12 cellular contexts compared by ENCODE assay signal in genomic region chr1:207812778-207813512, GRCh38.
DNase-seq lines count a peak whose midpoint lies in the region; ATAC-seq, FAIRE-seq and TF ChIP-seq lines count a peak whose summit lies in the region.
"Had no signal": no experiment of that assay in that cellular context is flagged by ENCODE, and none has a peak within 500 bp of the region (broad histone marks: within the 10 kb centered on the region; RNA-seq: fewer than 3 reads in every experiment).

No MANE protein-coding gene starts in this region.

- CTCF ChIA-PET in HepG2 (lab: Yijun Ruan, JAX; ENCODE audit: low intra/inter-chr PET ratio, low total read pairs): interaction anchor here (1.4 to 1.6 kb wide), 2 partner anchors 63 to 150 kb away, joined by 6 to 9 read pairs; no protein-coding TSS in a partner anchor

- H2AFZ ChIP-seq in HepG2 (ENCODE audit: low read length) (no peak overlapping the region), parathyroid adenoma (no peak overlapping the region)

- H3K27ac ChIP-seq in liver (ENCODE audit: low read depth in 1 of 2, low read length in 2 of 2): peak overlapping the region; percentile 62 to 79
- H3K27ac ChIP-seq in HepG2 (ENCODE audit: extremely low read length, insufficient read depth, low read length): no peak overlapping the region
- H3K27ac ChIP-seq in esophagus muscularis mucosa (replicated peaks in 1 of 4): peak overlapping the region; percentile 97 to 99 (median 98)
- peak overlapping the region; percentile 57 for H3K27ac ChIP-seq in parathyroid adenoma

- TF ChIP-seq CTCF in liver (IDR thresholded peaks at IDR 0.05; ENCODE audit: low read depth, low read length, missing input control) (no peak), HepG2 (CRISPR knock-in tag; IDR thresholded peaks at IDR 0.05) (no peak), esophagus muscularis mucosa (IDR thresholded peaks at IDR 0.05) (no peak), parathyroid adenoma (IDR thresholded peaks at IDR 0.05) (no peak), D721Med (IDR thresholded peaks at IDR 0.05; ENCODE audit: insufficient read depth, missing control alignments) (no peak)

- POLR2A ChIA-PET in HepG2 (lab: Yijun Ruan, JAX): interaction anchor here (1.2 kb wide), 1 partner anchor 14 kb away, joined by 14 read pairs; no protein-coding TSS in a partner anchor

- DNase-seq in HepG2 (ENCODE audit: low spot score) (no peak), esophagus muscularis mucosa (ENCODE audit: extremely low spot score) (no peak), A172 (ENCODE audit: low spot score) (no peak), NCI-H2171 (lab: John Stamatoyannopoulos, UW) (no peak), glomerular visceral epithelial cell (ENCODE audit: extremely low spot score) (no peak), D721Med (ENCODE audit: insufficient read length, low spot score) (no peak)
- DNase-seq: BE2C; NCI-H1694; nephron progenitor cell; stimulated activated naive CD4-positive, alpha-beta T cell had no signal

- no peaks in the 10 kb centered on the region for H3K9me3 ChIP-seq in liver (ENCODE audit: control insufficient read depth in 4 of 4, low read length in 3 of 4)
- no peaks in the 10 kb centered on the region for H3K9me3 ChIP-seq in HepG2 (ENCODE audit: low read length)
- no peaks in the 10 kb centered on the region for H3K9me3 ChIP-seq in esophagus muscularis mucosa
- no peaks in the 10 kb centered on the region for H3K9me3 ChIP-seq in parathyroid adenoma (ENCODE audit: control insufficient read depth, low read length)
- H3K9me3 ChIP-seq: BE2C had no signal

- TF ChIP-seq POLR2A in HepG2 (IDR thresholded peaks at IDR 0.05; ENCODE audit: insufficient read depth in 1 of 2, low read depth in 2 of 2, low read length in 2 of 2): no peak
- no peak for TF ChIP-seq POLR2A in esophagus muscularis mucosa (IDR thresholded peaks at IDR 0.05; ENCODE audit: low read depth)

- H3K4me3 ChIP-seq in liver (ENCODE audit: low read depth in 1 of 3, low read length in 3 of 3) (no peak overlapping the region), HepG2 (replicated peaks in 1 of 3; ENCODE audit: insufficient read depth in 1 of 3, low read depth in 2 of 3, low read length in 3 of 3) (no peak overlapping the region), esophagus muscularis mucosa (peak overlapping the region; percentile 16 to 89 (median 30)), parathyroid adenoma (ENCODE audit: low read depth, low read length) (peak overlapping the region; percentile 29)

- H3K4me2 ChIP-seq in HepG2 (ENCODE audit: low read depth, low read length): no peak overlapping the region
- peak overlapping the region; percentile 24 for H3K4me2 ChIP-seq in parathyroid adenoma (ENCODE audit: low read length)

- no peak for FAIRE-seq in HepG2 (lab: Jason Lieb, UNC)
- no peak for FAIRE-seq in D721Med (lab: Jason Lieb, UNC)

- peaks cover 14 to 64% (median 57%) of the 10 kb centered on the region in 4 donors for H3K36me3 ChIP-seq in liver (ENCODE audit: control insufficient read depth in 4 of 4, insufficient read depth in 3 of 4, low read depth in 1 of 4, low read length in 3 of 4)
- peaks cover 25 to 74% of the 10 kb centered on the region in 2 experiments for H3K36me3 ChIP-seq in HepG2 (replicated peaks in 1 of 2; ENCODE audit: control insufficient read depth in 1 of 2, insufficient read depth in 2 of 2, low read length in 2 of 2)
- peaks cover 70 to 100% (median 93%) of the 10 kb centered on the region in 4 donors for H3K36me3 ChIP-seq in esophagus muscularis mucosa
- H3K36me3 ChIP-seq in parathyroid adenoma (ENCODE audit: control insufficient read depth, insufficient read depth, low read length): no peaks in the 10 kb centered on the region

- H3K9ac ChIP-seq in liver (ENCODE audit: low read depth in 1 of 2, low read length in 2 of 2): no peak overlapping the region
- no peak overlapping the region for H3K9ac ChIP-seq in HepG2 (ENCODE audit: insufficient read depth, low read depth, low read length)
- no peak overlapping the region for H3K9ac ChIP-seq in parathyroid adenoma

- TF ChIP-seq RAD21 in liver (IDR thresholded peaks at IDR 0.05): no peak
- TF ChIP-seq RAD21 in HepG2 (CRISPR knock-in tag; IDR thresholded peaks at IDR 0.05): no peak

- ATAC-seq in HepG2: no peak

- no peaks in the 10 kb centered on the region for H4K20me1 ChIP-seq in HepG2 (ENCODE audit: insufficient read depth, low read length)

- TF ChIP-seq EP300 in HepG2 (IDR thresholded peaks at IDR 0.05; ENCODE audit: low read depth in 2 of 2, low read length in 2 of 2) (no peak), HepG2 (CRISPR knock-in tag; IDR thresholded peaks at IDR 0.05; ENCODE audit: borderline replicate concordance) (no peak), esophagus muscularis mucosa (IDR thresholded peaks at IDR 0.05) (no peak)

- intact Hi-C loops in HepG2 (cut with micrococcal nuclease; ENCODE audit: unreplicated experiment) (loop anchor here (1.0 to 5.0 kb wide), 2 partner anchors 63 to 149 kb away; no protein-coding TSS in a partner anchor), esophagus muscularis mucosa (cut with DNase I) (loop anchor here (5.0 to 10.0 kb wide), 2 partner anchors 52 to 149 kb away; no protein-coding TSS in a partner anchor)

- WGBS in liver: 84% methylated on average over 10 of the region's 10 CpGs
- WGBS in HepG2 (ENCODE audit: low lambda C conversion rate): 94% methylated on average over 8 of the region's 10 CpGs
- WGBS in esophagus muscularis mucosa: 74% methylated on average over 10 of the region's 10 CpGs

- H3K79me2 ChIP-seq in HepG2 (ENCODE audit: insufficient read depth, low read length): no peaks in the 10 kb centered on the region
- peaks cover 52% of the 10 kb centered on the region for H3K79me2 ChIP-seq in parathyroid adenoma

- BruUV-seq in HepG2 (replicated peaks; lab: Mats Ljungman, UMichigan): no TSS peak

- H3K4me1 ChIP-seq in liver (ENCODE audit: control insufficient read depth in 4 of 4, insufficient read depth in 4 of 4, low read length in 3 of 4): peaks cover 20 to 98% (median 90%) of the 10 kb centered on the region in 4 donors
- H3K4me1 ChIP-seq in HepG2 (ENCODE audit: insufficient read depth, low read length): peaks cover 5% of the 10 kb centered on the region
- H3K4me1 ChIP-seq in esophagus muscularis mucosa: peaks cover 97 to 100% (median 100%) of the 10 kb centered on the region in 4 donors
- H3K4me1 ChIP-seq in parathyroid adenoma: peaks cover 46% of the 10 kb centered on the region
- H3K4me1 ChIP-seq: BE2C had no signal

- no peaks in the 10 kb centered on the region for H3K27me3 ChIP-seq in liver (ENCODE audit: control insufficient read depth in 4 of 4, insufficient read depth in 4 of 4, low read length in 3 of 4)
- no peaks in the 10 kb centered on the region for H3K27me3 ChIP-seq in HepG2 (ENCODE audit: control insufficient read depth in 1 of 2, insufficient read depth in 2 of 2, low read length in 2 of 2)
- H3K27me3 ChIP-seq in esophagus muscularis mucosa: no peaks in the 10 kb centered on the region
- no peaks in the 10 kb centered on the region for H3K27me3 ChIP-seq in parathyroid adenoma (ENCODE audit: control insufficient read depth, insufficient read depth, low read length)
- H3K27me3 ChIP-seq: BE2C had no signal

- in situ Hi-C loops in HepG2 (cut with HindIII; ENCODE audit: extremely low pct_ligation_motif_present, low pct_unique_long_range_greater_than_20kb): no loop called here

TF ChIP-seq in liver, 16 proteins besides CTCF, POLR2A, EP300 and RAD21 (continues in another document):
- no peak for TF ChIP-seq GABPA (IDR thresholded peaks at IDR 0.05 in 1 of 2, conservative IDR thresholded peaks at IDR 0.05 in 1 of 2)

TF ChIP-seq in HepG2, 621 proteins besides CTCF, POLR2A, EP300 and RAD21 (continues in another document):
- TF ChIP-seq BHLHE40 (IDR thresholded peaks at IDR 0.05; ENCODE audit: low read length) (no peak), ZNF282 (IDR thresholded peaks at IDR 0.05; ENCODE audit: partially characterized antibody) (no peak), HNRNPK (IDR thresholded peaks at IDR 0.05; ENCODE audit: low read depth, low read length, poor library complexity, severe bottlenecking) (no peak), HNF1A (IDR thresholded peaks at IDR 0.05; ENCODE audit: low read depth) (no peak), HNF1A (CRISPR knock-in tag; IDR thresholded peaks at IDR 0.05; ENCODE audit: borderline replicate concordance) (no peak), ZNF180 (CRISPR knock-in tag; IDR thresholded peaks at IDR 0.05; ENCODE audit: borderline replicate concordance, low read depth) (no peak), GTF2F1 (IDR thresholded peaks at IDR 0.05; ENCODE audit: low read length) (no peak), PAF1 (CRISPR knock-in tag; IDR thresholded peaks at IDR 0.05) (no peak), ZNF430 (CRISPR knock-in tag; IDR thresholded peaks at IDR 0.05) (no peak), SNAI1 (CRISPR knock-in tag; IDR thresholded peaks at IDR 0.05; ENCODE audit: borderline replicate concordance) (no peak), HOXA9 (CRISPR knock-in tag; IDR thresholded peaks at IDR 0.05; ENCODE audit: borderline replicate concordance) (no peak), ZNF782 (CRISPR knock-in tag; IDR thresholded peaks at IDR 0.05; ENCODE audit: borderline replicate concordance) (no peak)

Comparison
In these comparisons a context has a peak if more than half of its experiments do, and no peak if none do; other contexts are left out.
1. H3K4me3 ChIP-seq: peak in esophagus muscularis mucosa (4 of 4) and parathyroid adenoma (single experiment); none in liver (0 of 3) and HepG2 (0 of 3).